14 cellular contexts compared by ENCODE assay signal in the genomic region with DNA sequence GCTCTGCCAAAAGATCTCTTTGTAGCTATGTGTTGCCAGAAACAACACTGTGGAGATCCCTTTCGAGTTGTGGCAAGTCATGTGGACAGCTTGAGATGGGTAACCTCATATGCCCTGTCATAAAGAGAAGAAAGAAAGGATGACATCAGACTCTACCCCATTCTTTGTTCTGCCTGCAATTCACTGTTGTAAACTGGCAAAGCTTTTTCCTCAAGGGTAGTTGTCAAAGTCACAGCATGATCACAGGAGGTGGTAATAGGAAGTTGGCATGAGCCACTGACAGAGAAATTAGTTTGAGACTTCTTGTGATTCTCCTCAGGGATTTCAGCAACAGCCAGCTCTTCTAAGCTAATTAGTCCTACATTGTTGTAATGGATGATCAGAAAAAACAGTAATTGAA. TPM values are rescaled to one million over a fixed set of nuclear protein-coding genes. Genes with fewer than 3 reads are reported as not detected.
DNase-seq lines count a peak whose midpoint lies in the region; ATAC-seq, FAIRE-seq and TF ChIP-seq lines count a peak whose summit lies in the region.
"Had no signal": no experiment of that assay in that cellular context is flagged by ENCODE, and none has a peak within 500 bp of the region (broad histone marks: within the 10 kb centered on the region; RNA-seq: fewer than 3 reads in every experiment).

No MANE protein-coding gene starts in this region.

- no peaks in the 10 kb centered on the region for H3K27me3 ChIP-seq in Loucy (ENCODE audit: insufficient read depth, low read length, poor library complexity, severe bottlenecking)
- no peaks in the 10 kb centered on the region for H3K27me3 ChIP-seq in ectodermal cell (ENCODE audit: control insufficient read depth, insufficient read depth, low read length, poor library complexity, severe bottlenecking)
- H3K27me3 ChIP-seq in small intestine (ENCODE audit: control insufficient read depth in 2 of 2, insufficient read depth in 2 of 2, low read length in 2 of 2), result peaks cover 0 to 3% of the 10 kb centered on the region in 2 donors
- H3K27me3 ChIP-seq: BLaER1 had no signal

- no peaks in the 10 kb centered on the region for H3K79me2 ChIP-seq in Loucy (ENCODE audit: insufficient read depth, low read length)

- H3K4me3 ChIP-seq in Loucy (ENCODE audit: low read length, poor library complexity, severe bottlenecking) (no peak overlapping the region), ectodermal cell (ENCODE audit: insufficient read depth, low read depth, low read length) (no peak overlapping the region), small intestine (ENCODE audit: low read depth in 1 of 2, low read length in 2 of 2) (no peak overlapping the region)
- H3K4me3 ChIP-seq: BLaER1, mucosa of descending colon, psoas muscle had no signal

- H3K27ac ChIP-seq in ectodermal cell (ENCODE audit: insufficient read depth, low read depth, low read length, poor library complexity, severe bottlenecking) (peak overlapping the region; percentile 63), small intestine (ENCODE audit: low read depth in 1 of 2, low read length in 1 of 2) (no peak overlapping the region)
- H3K27ac ChIP-seq: BLaER1, psoas muscle had no signal

- H3K4me1 Mint-ChIP-seq in osteocyte (ENCODE audit: unreplicated experiment), result peaks cover 2% of the 10 kb centered on the region
- H3K4me1 Mint-ChIP-seq: central memory CD8-positive, alpha-beta T cell had no signal

- H3K36me3 ChIP-seq in Loucy (ENCODE audit: insufficient read depth, low read length) (no peaks in the 10 kb centered on the region), ectodermal cell (ENCODE audit: control insufficient read depth, insufficient read depth, low read length) (no peaks in the 10 kb centered on the region), small intestine (ENCODE audit: control insufficient read depth in 2 of 2, insufficient read depth in 2 of 2, low read length in 2 of 2) (no peaks in the 10 kb centered on the region)
- H3K36me3 ChIP-seq: BLaER1 had no signal

- H3K4me2 ChIP-seq in Loucy (ENCODE audit: low read depth, low read length, poor library complexity, severe bottlenecking), result no peak overlapping the region
- H3K4me2 ChIP-seq: BLaER1 had no signal

- no peak for TF ChIP-seq CTCF in Loucy (conservative IDR thresholded peaks at IDR 0.05; ENCODE audit: low read length)
- no peak for TF ChIP-seq CTCF in osteocyte (IDR thresholded peaks at IDR 0.05)

- no peaks in the 10 kb centered on the region for H4K20me1 ChIP-seq in Loucy (ENCODE audit: insufficient read depth, low read length, poor library complexity, severe bottlenecking)
- H4K20me1 ChIP-seq: BLaER1 had no signal

- DNase-seq in COR-L47 (lab: John Stamatoyannopoulos, UW) (peak; percentile 74), NCI-H446 (lab: John Stamatoyannopoulos, UW) (peak; percentile 14 to 51), osteocyte (ENCODE audit: extremely low spot score, unreplicated experiment) (no peak), small intestine (no peak)
- DNase-seq: mucosa of descending colon, psoas muscle, T1000 had no signal

- H3K4me1 ChIP-seq in Loucy (ENCODE audit: insufficient read depth, low read length, poor library complexity, severe bottlenecking) (peaks cover 2% of the 10 kb centered on the region), ectodermal cell (ENCODE audit: control insufficient read depth, insufficient read depth, low read length) (peaks cover 12% of the 10 kb centered on the region), small intestine (ENCODE audit: control insufficient read depth in 2 of 2, insufficient read depth in 1 of 2, low read depth in 1 of 2, low read length in 1 of 2) (no peaks in the 10 kb centered on the region)
- H3K4me1 ChIP-seq: psoas muscle had no signal

- H3K9me2 ChIP-seq in Loucy (replicated peaks; ENCODE audit: low read depth, low read length), result no peaks in the 10 kb centered on the region

- no peak for FAIRE-seq in small intestine (lab: Jason Lieb, UNC)

- H3K27ac Mint-ChIP-seq in osteocyte (ENCODE audit: unreplicated experiment), result no peak overlapping the region
- H3K27ac Mint-ChIP-seq: activated naive CD4-positive, alpha-beta T cell treated with anti-CD3 and anti-CD28 coated beads, Interleukin-2, amount 50 U/mL, for 72 hours had no signal

- H3F3A ChIP-seq in Loucy (ENCODE audit: low read depth), result no peaks in the 10 kb centered on the region

- no peak overlapping the region for H3K9ac ChIP-seq in Loucy (ENCODE audit: low read depth, low read length, poor library complexity, severe bottlenecking)
- H3K9ac ChIP-seq: BLaER1 had no signal

- H3K27me3 Mint-ChIP-seq in osteocyte (ENCODE audit: unreplicated experiment), result peaks cover 66% of the 10 kb centered on the region

- WGBS in ectodermal cell, 2 experiments, result 5 to 7% methylated on average over 1 of the region's 1 CpG
- WGBS in small intestine, 3 donors, result 3 to 26% (median 20%) methylated on average over 1 of the region's 1 CpG

- H3K9me3 ChIP-seq in Loucy (ENCODE audit: insufficient read depth, low read depth, low read length) (no peaks in the 10 kb centered on the region), ectodermal cell (ENCODE audit: control insufficient read depth, low read length) (no peaks in the 10 kb centered on the region), small intestine (ENCODE audit: control insufficient read depth, low read depth) (no peaks in the 10 kb centered on the region)
- H3K9me3 ChIP-seq: BLaER1, mucosa of descending colon, psoas muscle had no signal

- H3K9me3 Mint-ChIP-seq in osteocyte (ENCODE audit: unreplicated experiment), result no peaks in the 10 kb centered on the region
- H3K9me3 Mint-ChIP-seq: activated naive CD4-positive, alpha-beta T cell treated with anti-CD3 and anti-CD28 coated beads, Interleukin-2, amount 50 U/mL, for 72 hours; central memory CD8-positive, alpha-beta T cell had no signal

- H2AFZ ChIP-seq in Loucy (ENCODE audit: low read length), result peak overlapping the region; percentile 65; the same call in 1 of the 2 replicates

- H3K36me3 Mint-ChIP-seq in osteocyte (ENCODE audit: unreplicated experiment), result no peaks in the 10 kb centered on the region
- H3K36me3 Mint-ChIP-seq: activated naive CD4-positive, alpha-beta T cell treated with anti-CD3 and anti-CD28 coated beads, Interleukin-2, amount 50 U/mL, for 72 hours had no signal

- ATAC-seq in GM18511 (IDR thresholded peaks at IDR 0.05; ENCODE audit: unreplicated experiment) (no peak), HG02870 (IDR thresholded peaks at IDR 0.05; ENCODE audit: unreplicated experiment) (no peak)
- ATAC-seq: mucosa of descending colon, psoas muscle had no signal

- no peak overlapping the region for H3K4me3 Mint-ChIP-seq in osteocyte (ENCODE audit: unreplicated experiment)
- H3K4me3 Mint-ChIP-seq: central memory CD8-positive, alpha-beta T cell had no signal

RNA-seq across cellular contexts. Expression of gene MINDY3, which starts 19.4 kb away (rescaled TPM):
- polyA plus RNA-seq in ectodermal cell (2013, experiment 1 of 4), result 20.3 TPM
- 21.1 TPM for polyA plus RNA-seq in ectodermal cell (2013, experiment 2 of 4)
- polyA plus RNA-seq in ectodermal cell (2013, experiment 3 of 4), result 15.8 TPM
- 17.0 TPM for polyA plus RNA-seq in ectodermal cell (2013, experiment 4 of 4)
- 27.3 and 28.5 TPM in 2 replicates for total RNA-seq in osteocyte
- polyA plus RNA-seq in small intestine, result 10 to 100 TPM; 11.1 to 17.9 (median 13.1) TPM

Comparison
In these comparisons a context has a peak if more than half of its experiments do, and no peak if none do; other contexts are left out.
1. DNase-seq: peak in COR-L47 (single experiment) and NCI-H446 (2 of 2); none in osteocyte (single experiment) and small intestine (single experiment).